28 cellular contexts compared by ENCODE assay signal in the genomic region with DNA sequence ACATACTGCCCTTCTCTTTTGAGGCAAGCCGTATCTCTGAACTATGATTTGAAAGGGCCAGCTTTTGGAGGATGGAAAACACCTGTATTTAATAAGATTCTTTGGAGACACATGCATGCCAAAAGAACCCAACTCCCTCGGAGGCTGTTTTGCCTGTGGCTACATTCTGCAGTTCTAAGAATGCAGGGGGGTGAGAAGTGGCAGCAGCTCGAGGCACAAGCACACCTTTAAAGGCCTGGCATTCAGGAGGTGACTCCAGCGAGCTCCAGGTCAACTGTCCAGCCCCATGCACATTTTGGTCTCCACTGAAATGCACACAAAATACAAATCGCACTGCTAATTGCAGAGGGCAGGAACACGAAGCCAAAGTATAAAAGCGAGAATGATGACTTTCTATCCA.
"Had no signal": no experiment of that assay in that cellular context is flagged by ENCODE, and none has a peak within 500 bp of the region (broad histone marks: within the 10 kb centered on the region; RNA-seq: fewer than 3 reads in every experiment).

No MANE protein-coding gene starts in this region.

- H3K4me2 ChIP-seq: neural progenitor cell, smooth muscle cell had no signal

- H3K27ac ChIP-seq: neural progenitor cell, ovary, parathyroid adenoma, psoas muscle, right lobe of liver, skin epidermis, spleen, suprapubic skin, testis, tibial artery, transverse colon, upper lobe of left lung, vagina had no signal

- H3K4me1 ChIP-seq: parathyroid adenoma, psoas muscle, right lobe of liver, spleen, testis, tibial artery, transverse colon, upper lobe of left lung, vagina had no signal

- ATAC-seq: natural killer cell; psoas muscle; right cardiac atrium; right lobe of liver; stimulated activated memory B cell treated with anti-CD40 and anti-IgM and Interleukin-4, amounts not matched to agents 10 μg/mL and 1 μg/mL and 100 μg/mL, for 72 hours; stimulated activated naive CD8-positive, alpha-beta T cell treated with anti-CD3 and anti-CD28 coated beads, Interleukin-15, amount 100 ng/mL, for 72 hours; stimulated activated naive CD8-positive, alpha-beta T cell treated with anti-CD3 and anti-CD28 coated beads, Interleukin-15, Interleukin-2, amounts not matched to agents 100 U/mL and 50 U/mL, for 24 hours had no signal

- H3K36me3 ChIP-seq: neural progenitor cell, ovary, right lobe of liver, spleen, suprapubic skin, tibial artery, transverse colon, upper lobe of left lung, vagina had no signal

- H3K79me2 ChIP-seq: parathyroid adenoma had no signal

- DNase-seq: natural killer cell; occipital lobe; ovary; posterior cingulate gyrus; psoas muscle; right cardiac atrium; right lobe of liver; spleen; stimulated activated CD4-positive, alpha-beta T cell treated with anti-CD3 and anti-CD28 coated beads, Interleukin-12 subunit alpha, Interleukin-12 subunit beta, amount 100 ng/mL, for 4 hours; stimulated activated CD4-positive, alpha-beta T cell treated with anti-CD3 and anti-CD28 coated beads, Interleukin-1b, Interleukin-23, amount 100 ng/mL, for 48 hours; stimulated activated CD4-positive, alpha-beta T cell treated with anti-CD3 and anti-CD28 coated beads, Interleukin-4, amount 100 ng/mL, for 1 hour; stimulated activated CD4-positive, alpha-beta T cell treated with anti-CD3 and anti-CD28 coated beads, Interleukin-4, amount 100 ng/mL, for 4 hours; stimulated activated CD8-positive, alpha-beta memory T cell treated with anti-CD3 and anti-CD28 coated beads, Interleukin-4, amount 100 ng/mL, for 48 hours; stimulated activated naive CD4-positive, alpha-beta T cell; stimulated activated naive CD8-positive, alpha-beta T cell treated with anti-CD3 and anti-CD28 coated beads, Interleukin-15, amount 100 ng/mL, for 72 hours; stimulated activated naive CD8-positive, alpha-beta T cell treated with anti-CD3 and anti-CD28 coated beads, Interleukin-15, Interleukin-2, amounts not matched to agents 100 U/mL and 50 U/mL, for 24 hours; substantia nigra; testis; transverse colon; upper lobe of left lung had no signal

- H3K9ac ChIP-seq: neural progenitor cell, parathyroid adenoma had no signal

- H3K4me3 ChIP-seq: neural progenitor cell, ovary, psoas muscle, right lobe of liver, skin epidermis, smooth muscle cell, spleen, suprapubic skin, testis, tibial artery, transverse colon, upper lobe of left lung, vagina had no signal

- H3K9me3 ChIP-seq: ovary, psoas muscle, right lobe of liver, spleen, suprapubic skin, testis, tibial artery, transverse colon, upper lobe of left lung, vagina had no signal

- H3K27me3 ChIP-seq: neural progenitor cell, ovary, right lobe of liver, spleen, suprapubic skin, testis, tibial artery, transverse colon, upper lobe of left lung, vagina had no signal

- H2AFZ ChIP-seq: neural progenitor cell, parathyroid adenoma had no signal
